Comparison of ENCODE assay signal across 32 cellular contexts in genomic region chr10:97999909-98000248, GRCh38. TPM values are rescaled to one million over a fixed set of nuclear protein-coding genes. Genes with fewer than 3 reads are reported as not detected.
"Had no signal": no experiment of that assay in that cellular context is flagged by ENCODE, and none has a peak within 500 bp of the region (broad histone marks: within the 10 kb centered on the region; RNA-seq: fewer than 3 reads in every experiment).

No MANE protein-coding gene starts in this region.

- H3K27ac ChIP-seq: ascending aorta, VCaP had no signal

- ATAC-seq: activated CD4-positive, alpha-beta T cell treated with anti-CD3 and anti-CD28 coated beads for 36 hours; activated CD4-positive, CD25-positive, alpha-beta regulatory T cell treated with anti-CD3 and anti-CD28 coated beads, Interleukin-2, amount 50 U/mL, for 24 hours; activated CD8-positive, alpha-beta memory T cell treated with anti-CD3 and anti-CD28 coated beads, Interleukin-2, amount 10 ng/mL, durations not matched to agents 7 days and 5 days; activated CD8-positive, alpha-beta T cell treated with anti-CD3 and anti-CD28 coated beads, Interleukin-2, amount 10 ng/mL, durations not matched to agents 7 days and 5 days; activated naive CD8-positive, alpha-beta T cell treated with anti-CD3 and anti-CD28 coated beads, Interleukin-2, amount 50 U/mL, for 24 hours; activated T-cell treated with anti-CD3 and anti-CD28 coated beads, Interleukin-2, amount 50 U/mL, for 72 hours; activated T-helper 17 cell treated with anti-CD3 and anti-CD28 coated beads, Interleukin-2, amount 50 U/mL, for 72 hours had no signal

- FAIRE-seq: TTC549 had no signal

- H3K4me1 ChIP-seq: ascending aorta had no signal

- DNase-seq: activated CD4-positive, alpha-beta memory T cell treated with anti-CD3 and anti-CD28 coated beads, Interleukin-2, amount 10 ng/mL, durations not matched to agents 7 days and 5 days; activated CD4-positive, alpha-beta T cell treated with anti-CD3 and anti-CD28 coated beads for 1 hour; activated CD4-positive, alpha-beta T cell treated with anti-CD3 and anti-CD28 coated beads for 36 hours; activated CD4-positive, alpha-beta T cell treated with anti-CD3 and anti-CD28 coated beads for 48 hours; activated CD4-positive, alpha-beta T cell treated with anti-CD3 and anti-CD28 coated beads, Interleukin-2, amount 10 ng/mL, durations not matched to agents 7 days and 5 days; activated CD4-positive, alpha-beta T cell treated with anti-CD3 and anti-CD28 coated beads, Interleukin-2, amount 50 U/mL, for 48 hours; activated CD4-positive, CD25-positive, alpha-beta regulatory T cell; activated CD8-positive, alpha-beta memory T cell treated with anti-CD3 and anti-CD28 coated beads for 24 hours; activated CD8-positive, alpha-beta memory T cell treated with anti-CD3 and anti-CD28 coated beads, Interleukin-2, amount 10 ng/mL, durations not matched to agents 7 days and 5 days; activated CD8-positive, alpha-beta memory T cell treated with anti-CD3 and anti-CD28 coated beads, Interleukin-2, amount 50 U/mL, for 48 hours; activated CD8-positive, alpha-beta T cell treated with anti-CD3 and anti-CD28 coated beads, Interleukin-2, amount 10 ng/mL, durations not matched to agents 7 days and 5 days; activated effector memory CD4-positive, alpha-beta T cell treated with anti-CD3 and anti-CD28 coated beads, Interleukin-2, amount 50 U/mL, for 16 hours; activated gamma-delta T cell treated with Interleukin-2 at 50 U/mL for 16 hours; activated naive CD4-positive, alpha-beta T cell; activated naive CD4-positive, alpha-beta T cell treated with anti-CD3 and anti-CD28 coated beads, Interleukin-2, amount 10 ng/mL, durations not matched to agents 7 days and 5 days; activated naive CD8-positive, alpha-beta T cell treated with anti-CD3 and anti-CD28 coated beads, Interleukin-2, amount 10 ng/mL, durations not matched to agents 7 days and 5 days; activated naive CD8-positive, alpha-beta T cell treated with anti-CD3 and anti-CD28 coated beads, Interleukin-2, amount 50 U/mL, for 24 hours; activated T-cell treated with anti-CD3 and anti-CD28 coated beads, Interleukin-2, amount 50 U/mL, for 24 hours; activated T-cell treated with anti-CD3 and anti-CD28 coated beads, Interleukin-2, amount 50 U/mL, for 72 hours; amygdala; anterior cingulate cortex; central memory CD4-positive, alpha-beta T cell; SW 1271; T-helper 1 cell; T-helper 2 cell; T-helper 9 cell had no signal

- H3K27me3 ChIP-seq: ascending aorta had no signal

- H3K36me3 ChIP-seq: ascending aorta had no signal

- H3K4me3 ChIP-seq: ascending aorta had no signal

RNA-seq across cellular contexts. Expression of gene CRTAC1, which starts 30.5 kb away (rescaled TPM):
- total RNA-seq: activated CD4-positive, alpha-beta memory T cell treated with anti-CD3 and anti-CD28 coated beads, Interleukin-2, amount 10 ng/mL, durations not matched to agents 7 days and 5 days; activated CD4-positive, alpha-beta T cell treated with anti-CD3 and anti-CD28 coated beads for 36 hours; activated CD4-positive, alpha-beta T cell treated with anti-CD3 and anti-CD28 coated beads, Interleukin-2, amount 10 ng/mL, durations not matched to agents 7 days and 5 days; activated CD8-positive, alpha-beta memory T cell treated with anti-CD3 and anti-CD28 coated beads, Interleukin-2, amount 10 ng/mL, durations not matched to agents 7 days and 5 days; activated CD8-positive, alpha-beta T cell treated with anti-CD3 and anti-CD28 coated beads, Interleukin-2, amount 10 ng/mL, durations not matched to agents 7 days and 5 days; activated naive CD8-positive, alpha-beta T cell treated with anti-CD3 and anti-CD28 coated beads, Interleukin-2, amount 10 ng/mL, durations not matched to agents 7 days and 5 days; activated T-cell treated with anti-CD3 and anti-CD28 coated beads, Interleukin-2, amount 50 U/mL, for 72 hours; activated T-helper 1 cell treated with anti-CD3 and anti-CD28 coated beads, Interleukin-12 subunit alpha, Interleukin-12 subunit beta, Interleukin-2, Interleukin-4 antibody, amounts not matched to agents 30 ng/mL and 10 ng/mL and 1 ng/mL, durations not matched to agents 14 hours and 24 hours and 36 hours; activated T-helper 17 cell treated with anti-CD3 and anti-CD28 coated beads, Interleukin-2, amount 50 U/mL, for 72 hours had no signal
